ENCODE assay signal across 8 cellular contexts in genomic region chr7:27739914-27740448, GRCh38. TPM values are rescaled to one million over a fixed set of nuclear protein-coding genes. Genes with fewer than 3 reads are reported as not detected.
DNase-seq lines count a peak whose midpoint lies in the region; FAIRE-seq and TF ChIP-seq lines count a peak whose summit lies in the region.

TAX1BP1 (plus strand) TSS chr7:27740162; CDS start chr7:27748525, 8,363 bp downstream.

- peak; percentile 16 for TF ChIP-seq CTCF in neutrophil (IDR thresholded peaks at IDR 0.05)

- POLR2A ChIA-PET in HEK293T (lab: Yijun Ruan, JAX): interaction anchor here (0.6 to 1.2 kb wide), 5 partner anchors 17 to 550 kb away, joined by 3 to 4 read pairs (median 3); partner anchors contain the start of gene HIBADH

- peaks cover 29 to 35% of the 10 kb centered on the region in 2 experiments for H3K4me1 ChIP-seq in neutrophil (ENCODE audit: control insufficient read depth in 1 of 2, insufficient read depth in 1 of 2, low read depth in 1 of 2, low read length in 1 of 2)

- no peak for FAIRE-seq in frontal cortex (lab: Jason Lieb, UNC)

- CTCF ChIA-PET in HEK293T (lab: Yijun Ruan, JAX): no interaction called here

- peak within 1 kb of the TSS; percentile 89 to 95 for H3K4me3 ChIP-seq in neutrophil (ENCODE audit: low read depth in 1 of 2, low read length in 1 of 2)

- in situ Hi-C loops in SK-MEL-5 (cut with HindIII; ENCODE audit: low pct_unique_long_range_greater_than_20kb, low sequenced_read_pairs): no loop called here

- H3K27me3 ChIP-seq in neutrophil: no peaks in the 10 kb centered on the region

- DNase-seq in GF-D8 (lab: John Stamatoyannopoulos, UW) (peak; percentile 93), HEK293T (ENCODE audit: extremely low spot score) (peak; percentile 96), MV-4-11 (lab: John Stamatoyannopoulos, UW) (peak; percentile 92), SK-MEL-5 (ENCODE audit: low read depth, low spot score) (peak; percentile 97), frontal cortex (ENCODE audit: low spot score in 2 of 2) (peak; percentile 86 to 93), substantia nigra (lab: John Stamatoyannopoulos, UW) (peak; percentile 69 to 97 (median 93))
- peak; percentile 96 for DNase-seq in activated naive CD4-positive, alpha-beta T cell treated with Interleukin-2 at 50 U/mL for 16 hours

- H3K9me3 ChIP-seq in neutrophil: no peaks in the 10 kb centered on the region

- H3K27ac ChIP-seq in neutrophil (peak within 1 kb of the TSS; percentile 97), substantia nigra (ENCODE audit: low read depth, low read length, poor library complexity, severe bottlenecking) (peak within 1 kb of the TSS; percentile 90)

- H3K36me3 ChIP-seq in neutrophil: no peaks in the 10 kb centered on the region

TF ChIP-seq in HEK293T, 16 proteins besides CTCF, POLR2A, EP300 and RAD21:
- TF ChIP-seq BHLHE40 (IDR thresholded peaks at IDR 0.05; ENCODE audit: borderline replicate concordance): no peak
- 0 out of 2 replicates have a peak, but pooled peaks have one; percentile 10 for TF ChIP-seq L3MBTL2 (conservative IDR thresholded peaks at IDR 0.05)
- peak; percentile 41; the same call in 1 of the 2 replicates for TF ChIP-seq ELF4 (IDR thresholded peaks at IDR 0.05)

RNA-seq across cellular contexts. Expression of gene TAX1BP1, which starts in this region (rescaled TPM):
- 269 and 296 TPM in 2 replicates for total RNA-seq in SK-MEL-5 (2014; rRNA removed; shearing (Covaris generic))
- 198 and 233 TPM in 2 replicates for polyA plus RNA-seq in SK-MEL-5 (2015; cell fraction: cytosol; rRNA removed)
- polyA plus RNA-seq in SK-MEL-5 (2015; cell fraction: nucleus; rRNA removed): 106 and 108 TPM in 2 replicates
- 76.6 TPM for total RNA-seq in frontal cortex

Comparison
In these comparisons a context has a peak if more than half of its experiments do, and no peak if none do; other contexts are left out.
1. Peak in every context shown above with its lines: DNase-seq, H3K4me3 ChIP-seq and H3K27ac ChIP-seq.